ENCODE assay signal across 23 cellular contexts in the genomic region with DNA sequence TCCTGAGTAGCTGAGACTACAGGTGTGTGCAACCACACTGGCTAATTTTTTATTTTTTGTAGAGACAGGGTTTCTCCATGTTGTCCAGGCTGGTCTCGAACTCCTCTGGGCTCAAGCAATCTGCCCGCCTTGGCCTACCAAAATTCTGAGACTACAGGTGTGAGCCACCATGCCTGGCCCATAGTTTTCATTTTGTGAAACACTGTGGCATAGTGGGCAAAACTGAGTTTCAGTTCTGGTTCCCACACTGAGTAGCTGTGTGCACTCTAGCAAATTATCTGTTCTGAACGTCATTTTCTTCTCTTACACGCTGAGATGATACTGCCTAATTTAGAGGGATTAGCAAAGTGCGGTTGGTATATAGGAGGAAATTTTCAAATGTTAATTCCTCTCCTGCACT.
"Had no signal": no experiment of that assay in that cellular context is flagged by ENCODE, and none has a peak within 500 bp of the region (broad histone marks: within the 10 kb centered on the region; RNA-seq: fewer than 3 reads in every experiment).

No MANE protein-coding gene starts in this region.

- H3K4me3 Mint-ChIP-seq: activated CD4-positive, alpha-beta memory T cell treated with anti-CD3 and anti-CD28 coated beads, Interleukin-2, amount 10 ng/mL, durations not matched to agents 7 days and 5 days; activated CD8-positive, alpha-beta memory T cell treated with anti-CD3 and anti-CD28 coated beads, Interleukin-2, amount 10 ng/mL, durations not matched to agents 7 days and 5 days; activated naive CD8-positive, alpha-beta T cell treated with anti-CD3 and anti-CD28 coated beads, Interleukin-2, amount 10 ng/mL, durations not matched to agents 7 days and 5 days; activated T-helper 17 cell treated with anti-CD3 and anti-CD28 coated beads, Interleukin-2, amount 50 U/mL, for 72 hours; brain; central memory CD8-positive, alpha-beta T cell; neural progenitor cell; stimulated activated naive CD8-positive, alpha-beta T cell treated with anti-CD3 and anti-CD28 coated beads, Interleukin-15, amount 100 ng/mL, for 72 hours; T-helper 2 cell treated with Interferon-gamma antibody and Interleukin-4, amounts not matched to agents 5 μg/mL and 100 μg/mL, for 36 hours had no signal

- H3K36me3 ChIP-seq: neural progenitor cell, prostate gland, uterus had no signal

- H3K9me3 ChIP-seq: colonic mucosa, left lung, prostate gland, suprapubic skin, transverse colon, uterus had no signal

- H3K4me1 ChIP-seq: colonic mucosa, left lung, neural progenitor cell, prostate gland, suprapubic skin, transverse colon, uterus had no signal

- H3K27ac ChIP-seq: colonic mucosa, left lung, neural progenitor cell, prostate gland, suprapubic skin, transverse colon, uterus had no signal

- DNase-seq: activated CD4-positive, alpha-beta memory T cell treated with anti-CD3 and anti-CD28 coated beads, Interleukin-2, amount 10 ng/mL, durations not matched to agents 7 days and 5 days; activated CD4-positive, alpha-beta T cell treated with anti-CD3 and anti-CD28 coated beads for 4 hours; activated CD8-positive, alpha-beta memory T cell treated with anti-CD3 and anti-CD28 coated beads, Interleukin-2, amount 10 ng/mL, durations not matched to agents 7 days and 5 days; activated naive CD4-positive, alpha-beta T cell treated with Interleukin-2 at 50 U/mL for 16 hours; activated naive CD8-positive, alpha-beta T cell treated with anti-CD3 and anti-CD28 coated beads, Interleukin-2, amount 10 ng/mL, durations not matched to agents 7 days and 5 days; activated T-cell treated with anti-CD3 and anti-CD28 coated beads, Interleukin-2, amount 50 U/mL, for 1 hour; anterior cingulate cortex; colonic mucosa; erythroblast; left lung; mammary epithelial cell; right cardiac atrium; stimulated activated CD4-positive, alpha-beta T cell treated with anti-CD3 and anti-CD28 coated beads, Interleukin-2, amount 100 ng/mL, for 24 hours; stimulated activated naive CD8-positive, alpha-beta T cell treated with anti-CD3 and anti-CD28 coated beads, Interleukin-15, amount 100 ng/mL, for 72 hours; transverse colon; uterus had no signal

- H3K4me3 ChIP-seq: colonic mucosa, left lung, neural progenitor cell, prostate gland, suprapubic skin, transverse colon, uterus had no signal

- H3K4me1 Mint-ChIP-seq: activated CD4-positive, alpha-beta memory T cell treated with anti-CD3 and anti-CD28 coated beads, Interleukin-2, amount 10 ng/mL, durations not matched to agents 7 days and 5 days; activated naive CD8-positive, alpha-beta T cell treated with anti-CD3 and anti-CD28 coated beads, Interleukin-2, amount 10 ng/mL, durations not matched to agents 7 days and 5 days; activated T-helper 17 cell treated with anti-CD3 and anti-CD28 coated beads, Interleukin-2, amount 50 U/mL, for 72 hours; brain; central memory CD8-positive, alpha-beta T cell; neural progenitor cell; stimulated activated naive CD8-positive, alpha-beta T cell treated with anti-CD3 and anti-CD28 coated beads, Interleukin-15, amount 100 ng/mL, for 72 hours had no signal

- H3K9me3 Mint-ChIP-seq: activated CD4-positive, alpha-beta memory T cell treated with anti-CD3 and anti-CD28 coated beads, Interleukin-2, amount 10 ng/mL, durations not matched to agents 7 days and 5 days; activated naive CD8-positive, alpha-beta T cell treated with anti-CD3 and anti-CD28 coated beads, Interleukin-2, amount 10 ng/mL, durations not matched to agents 7 days and 5 days; activated T-helper 17 cell treated with anti-CD3 and anti-CD28 coated beads, Interleukin-2, amount 50 U/mL, for 72 hours; brain; central memory CD8-positive, alpha-beta T cell; neural progenitor cell; stimulated activated naive CD8-positive, alpha-beta T cell treated with anti-CD3 and anti-CD28 coated beads, Interleukin-15, amount 100 ng/mL, for 72 hours; T-helper 2 cell treated with Interferon-gamma antibody and Interleukin-4, amounts not matched to agents 5 μg/mL and 100 μg/mL, for 36 hours had no signal

- H3K9ac ChIP-seq: neural progenitor cell had no signal

- H3K27me3 Mint-ChIP-seq: activated CD4-positive, alpha-beta memory T cell treated with anti-CD3 and anti-CD28 coated beads, Interleukin-2, amount 10 ng/mL, durations not matched to agents 7 days and 5 days; activated CD8-positive, alpha-beta memory T cell treated with anti-CD3 and anti-CD28 coated beads, Interleukin-2, amount 10 ng/mL, durations not matched to agents 7 days and 5 days; activated naive CD8-positive, alpha-beta T cell treated with anti-CD3 and anti-CD28 coated beads, Interleukin-2, amount 10 ng/mL, durations not matched to agents 7 days and 5 days; activated T-helper 17 cell treated with anti-CD3 and anti-CD28 coated beads, Interleukin-2, amount 50 U/mL, for 72 hours; brain; central memory CD8-positive, alpha-beta T cell; stimulated activated naive CD8-positive, alpha-beta T cell treated with anti-CD3 and anti-CD28 coated beads, Interleukin-15, amount 100 ng/mL, for 72 hours had no signal

- H3K27me3 ChIP-seq: colonic mucosa, left lung, neural progenitor cell, suprapubic skin, transverse colon, uterus had no signal

- H3K27ac Mint-ChIP-seq: activated CD4-positive, alpha-beta memory T cell treated with anti-CD3 and anti-CD28 coated beads, Interleukin-2, amount 10 ng/mL, durations not matched to agents 7 days and 5 days; activated CD8-positive, alpha-beta memory T cell treated with anti-CD3 and anti-CD28 coated beads, Interleukin-2, amount 10 ng/mL, durations not matched to agents 7 days and 5 days; activated naive CD8-positive, alpha-beta T cell treated with anti-CD3 and anti-CD28 coated beads, Interleukin-2, amount 10 ng/mL, durations not matched to agents 7 days and 5 days; activated T-helper 17 cell treated with anti-CD3 and anti-CD28 coated beads, Interleukin-2, amount 50 U/mL, for 72 hours; brain; neural progenitor cell; stimulated activated naive CD8-positive, alpha-beta T cell treated with anti-CD3 and anti-CD28 coated beads, Interleukin-15, amount 100 ng/mL, for 72 hours; T-helper 2 cell treated with Interferon-gamma antibody and Interleukin-4, amounts not matched to agents 5 μg/mL and 100 μg/mL, for 36 hours had no signal

- ATAC-seq: activated CD8-positive, alpha-beta memory T cell treated with anti-CD3 and anti-CD28 coated beads, Interleukin-2, amount 10 ng/mL, durations not matched to agents 7 days and 5 days; activated T-helper 17 cell treated with anti-CD3 and anti-CD28 coated beads, Interleukin-2, amount 50 U/mL, for 72 hours; left lung; right cardiac atrium; stimulated activated naive CD8-positive, alpha-beta T cell treated with anti-CD3 and anti-CD28 coated beads, Interleukin-15, amount 100 ng/mL, for 72 hours had no signal
